19 cellular contexts compared by ENCODE assay signal in the genomic region with DNA sequence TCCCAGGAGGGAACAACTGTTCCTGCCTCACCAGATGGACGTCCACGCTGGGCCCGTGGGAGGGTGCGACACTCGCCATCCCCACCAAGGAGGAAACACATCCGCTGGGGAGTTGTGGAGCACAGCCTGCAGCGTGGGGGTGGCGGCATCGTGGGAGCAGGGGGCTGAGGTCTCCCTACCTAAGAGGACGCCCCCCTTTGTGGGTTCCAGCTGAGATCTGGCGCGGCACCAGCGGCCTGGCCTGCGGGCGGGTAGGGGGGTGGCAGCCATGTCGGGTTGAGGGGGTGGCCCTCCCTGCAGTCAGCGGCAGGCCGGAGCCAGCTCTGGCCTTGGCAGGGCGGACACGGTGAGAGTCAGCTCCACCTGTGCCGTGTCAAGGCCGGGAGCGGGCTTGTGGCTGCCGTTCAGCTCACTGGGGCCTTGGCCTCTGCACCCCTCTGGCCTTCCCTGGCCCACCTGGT.
DNase-seq lines count a peak whose midpoint lies in the region; ATAC-seq and TF ChIP-seq lines count a peak whose summit lies in the region.
"Had no signal": no experiment of that assay in that cellular context is flagged by ENCODE, and none has a peak within 500 bp of the region (broad histone marks: within the 10 kb centered on the region; RNA-seq: fewer than 3 reads in every experiment).

No MANE protein-coding gene starts in this region.

- in situ Hi-C loops in G401 (cut with HindIII; ENCODE audit: low sequenced_read_pairs) = no loop called here

- no peak overlapping the region for H3K27ac ChIP-seq in body of pancreas

- no peak overlapping the region for H3K9ac ChIP-seq in skeletal muscle satellite cell (ENCODE audit: low read depth, low read length)

- DNase-seq in G401 (ENCODE audit: low spot score) = peak; percentile 68
- DNase-seq in body of pancreas = peak in 2 of 4 donors; percentile 55 to 62
- DNase-seq in mesothelial cell of epicardium (ENCODE audit: low spot score in 2 of 2, unreplicated experiment in 2 of 2) = no peak
- DNase-seq in stimulated activated effector memory CD8-positive, alpha-beta T cell treated with anti-CD3 and anti-CD28 coated beads, Interleukin-12 subunit alpha, Interleukin-12 subunit beta, amount 100 ng/mL, for 72 hours (ENCODE audit: low spot score in 2 of 2) = no peak
- DNase-seq: CD8-positive, alpha-beta memory T cell; DMS79; GM23248; HCEC 1CT; KG1; NCI-H1105 treated with DMSO at 0.1 percent for 48 hours; NCI-H1694; NCI-H2107; NCI-H510A; NCI-H748 treated with DMSO at 0.1 percent for 48 hours; NK-92 treated with Interleukin-12 subunit alpha and Interleukin-12 subunit beta, amount 100 ng/mL, for 24 hours had no signal

- H3K4me1 ChIP-seq in body of pancreas (peaks cover 11% of the 10 kb centered on the region), skeletal muscle satellite cell (ENCODE audit: control insufficient read depth, insufficient read depth, low read length) (peaks cover 57% of the 10 kb centered on the region)

- no peaks in the 10 kb centered on the region for H3K36me3 ChIP-seq in body of pancreas (replicated peaks in 1 of 2; ENCODE audit: insufficient read depth in 1 of 2, low read depth in 2 of 2)
- H3K36me3 ChIP-seq in skeletal muscle satellite cell (ENCODE audit: insufficient read depth, low read length) = no peaks in the 10 kb centered on the region

- TF ChIP-seq CTCF in body of pancreas (IDR thresholded peaks at IDR 0.05) (no peak), mesothelial cell of epicardium (IDR thresholded peaks at IDR 0.05; ENCODE audit: unreplicated experiment) (no peak)

- peak overlapping the region; percentile 98 for H3K27ac Mint-ChIP-seq in mesothelial cell of epicardium
- no peak overlapping the region for H3K27ac Mint-ChIP-seq in stimulated activated effector memory CD8-positive, alpha-beta T cell treated with anti-CD3 and anti-CD28 coated beads, Interleukin-12 subunit alpha, Interleukin-12 subunit beta, amount 100 ng/mL, for 72 hours
- H3K27ac Mint-ChIP-seq: CD8-positive, alpha-beta memory T cell had no signal

- WGBS in body of pancreas, 2 donors = 48% methylated on average over 8 to 19 of the region's 24 CpGs

- peak overlapping the region; percentile 61 for H3K4me2 ChIP-seq in skeletal muscle satellite cell (ENCODE audit: low read length)

- H3K4me1 Mint-ChIP-seq in mesothelial cell of epicardium = peaks cover 68% of the 10 kb centered on the region
- H3K4me1 Mint-ChIP-seq in stimulated activated effector memory CD8-positive, alpha-beta T cell treated with anti-CD3 and anti-CD28 coated beads, Interleukin-12 subunit alpha, Interleukin-12 subunit beta, amount 100 ng/mL, for 72 hours = peaks cover 10% of the 10 kb centered on the region
- H3K4me1 Mint-ChIP-seq: CD8-positive, alpha-beta memory T cell had no signal

- no peak for TF ChIP-seq POLR2A in body of pancreas (IDR thresholded peaks at IDR 0.05)

- H3K36me3 Mint-ChIP-seq in mesothelial cell of epicardium = no peaks in the 10 kb centered on the region
- H3K36me3 Mint-ChIP-seq in stimulated activated effector memory CD8-positive, alpha-beta T cell treated with anti-CD3 and anti-CD28 coated beads, Interleukin-12 subunit alpha, Interleukin-12 subunit beta, amount 100 ng/mL, for 72 hours = peaks cover 1% of the 10 kb centered on the region
- H3K36me3 Mint-ChIP-seq: CD8-positive, alpha-beta memory T cell had no signal

- H3K4me3 ChIP-seq in body of pancreas = no peak overlapping the region
- no peak overlapping the region for H3K4me3 ChIP-seq in skeletal muscle satellite cell (ENCODE audit: low read length)

- H3K27me3 ChIP-seq in body of pancreas (no peaks in the 10 kb centered on the region), skeletal muscle satellite cell (ENCODE audit: control insufficient read depth, insufficient read depth, low read length) (no peaks in the 10 kb centered on the region)

- peak; percentile 36 for ATAC-seq in body of pancreas
- no peak for ATAC-seq in HG03175 (IDR thresholded peaks at IDR 0.05; ENCODE audit: unreplicated experiment)
- ATAC-seq in HG02610 (IDR thresholded peaks at IDR 0.05; ENCODE audit: unreplicated experiment) = no peak
- ATAC-seq in stimulated activated effector memory CD8-positive, alpha-beta T cell treated with anti-CD3 and anti-CD28 coated beads, Interleukin-12 subunit alpha, Interleukin-12 subunit beta, amount 100 ng/mL, for 72 hours = no peak
- ATAC-seq: Right ventricle myocardium inferior had no signal

- no peaks in the 10 kb centered on the region for H3K9me3 ChIP-seq in body of pancreas
- H3K9me3 ChIP-seq in skeletal muscle satellite cell (replicated peaks; ENCODE audit: low read length) = no peaks in the 10 kb centered on the region

- intact Hi-C loops in body of pancreas (cut with DNase I) = no loop called here

- H3K4me3 Mint-ChIP-seq in mesothelial cell of epicardium = no peak overlapping the region
- H3K4me3 Mint-ChIP-seq in stimulated activated effector memory CD8-positive, alpha-beta T cell treated with anti-CD3 and anti-CD28 coated beads, Interleukin-12 subunit alpha, Interleukin-12 subunit beta, amount 100 ng/mL, for 72 hours = no peak overlapping the region
- H3K4me3 Mint-ChIP-seq: CD8-positive, alpha-beta memory T cell had no signal

- H3K27me3 Mint-ChIP-seq in mesothelial cell of epicardium (ENCODE audit: low read depth) = no peaks in the 10 kb centered on the region

- H3K9me3 Mint-ChIP-seq in mesothelial cell of epicardium = no peaks in the 10 kb centered on the region
- no peaks in the 10 kb centered on the region for H3K9me3 Mint-ChIP-seq in stimulated activated effector memory CD8-positive, alpha-beta T cell treated with anti-CD3 and anti-CD28 coated beads, Interleukin-12 subunit alpha, Interleukin-12 subunit beta, amount 100 ng/mL, for 72 hours
- H3K9me3 Mint-ChIP-seq: CD8-positive, alpha-beta memory T cell had no signal
